Comparison of ENCODE assay signal across 8 cellular contexts in genomic region chr18:67104700-67105284, GRCh38.
DNase-seq lines count a peak whose midpoint lies in the region; ATAC-seq and TF ChIP-seq lines count a peak whose summit lies in the region.

No MANE protein-coding gene starts in this region.

- DNase-seq in DMS53 (lab: John Stamatoyannopoulos, UW) (peak; percentile 94), NCI-H526 (lab: John Stamatoyannopoulos, UW) (peak; percentile 51 to 80), globus pallidus (ENCODE audit: low spot score) (peak; percentile 81), progenitor cell of endocrine pancreas (ENCODE audit: low spot score, unreplicated experiment) (peak; percentile 28)
- peak; percentile 56 for DNase-seq in activated CD8-positive, alpha-beta memory T cell treated with anti-CD3 and anti-CD28 coated beads, Interleukin-2, amount 50 U/mL, for 48 hours
- no peak for DNase-seq in activated CD4-positive, CD25-positive, alpha-beta regulatory T cell (lab: John Stamatoyannopoulos, UW)

- H3K27me3 Mint-ChIP-seq in progenitor cell of endocrine pancreas, result peaks cover 9% of the 10 kb centered on the region

- no peak overlapping the region for H3K4me3 Mint-ChIP-seq in progenitor cell of endocrine pancreas (ENCODE audit: low read depth)

- no peaks in the 10 kb centered on the region for H3K36me3 Mint-ChIP-seq in progenitor cell of endocrine pancreas (ENCODE audit: insufficient read depth)

- ATAC-seq in GM19463 (IDR thresholded peaks at IDR 0.05; ENCODE audit: unreplicated experiment) (peak; percentile 88), HG03469 (IDR thresholded peaks at IDR 0.05; ENCODE audit: unreplicated experiment) (peak; percentile 86)

- H3K27ac Mint-ChIP-seq in progenitor cell of endocrine pancreas, result no peak overlapping the region

- H3K4me1 Mint-ChIP-seq in progenitor cell of endocrine pancreas (ENCODE audit: low read depth), result peaks cover 7% of the 10 kb centered on the region

- TF ChIP-seq CTCF in progenitor cell of endocrine pancreas (IDR thresholded peaks at IDR 0.05; ENCODE audit: unreplicated experiment), result peak; percentile 89

- H3K9me3 Mint-ChIP-seq in progenitor cell of endocrine pancreas (ENCODE audit: low read depth), result no peaks in the 10 kb centered on the region

Comparison
In these comparisons a context has a peak if more than half of its experiments do, and no peak if none do; other contexts are left out.
1. DNase-seq: peak in DMS53 (single experiment), NCI-H526 (2 of 2), activated CD8-positive, alpha-beta memory T cell treated with anti-CD3 and anti-CD28 coated beads, Interleukin-2, amount 50 U/mL, for 48 hours (single experiment), globus pallidus (single experiment) and progenitor cell of endocrine pancreas (single experiment); none in activated CD4-positive, CD25-positive, alpha-beta regulatory T cell (0 of 4).